In genomic region chr15:81945014-81945615, GRCh38 we compare ENCODE assay signal across 20 cellular contexts.
"Had no signal": no experiment of that assay in that cellular context is flagged by ENCODE, and none has a peak within 500 bp of the region (broad histone marks: within the 10 kb centered on the region; RNA-seq: fewer than 3 reads in every experiment).

No MANE protein-coding gene starts in this region.

- H3K4me3 ChIP-seq: lung, sigmoid colon, thoracic aorta had no signal

- H3K27me3 ChIP-seq: sigmoid colon had no signal

- ATAC-seq: activated CD8-positive, alpha-beta T cell treated with anti-CD3 and anti-CD28 coated beads for 36 hours; effector memory CD8-positive, alpha-beta T cell; foreskin keratinocyte; left lobe of liver; stimulated activated memory B cell treated with anti-CD40 and anti-IgM and Interleukin-4, amounts not matched to agents 10 μg/mL and 1 μg/mL and 100 μg/mL, for 72 hours had no signal

- H3K4me1 ChIP-seq: foreskin keratinocyte, sigmoid colon had no signal

- H3K27ac ChIP-seq: epithelial cell of prostate, foreskin keratinocyte, sigmoid colon, thoracic aorta had no signal

- FAIRE-seq: kidney had no signal

- DNase-seq: activated B cell treated with CpG ODN at 0.5 μM for 24 hours; activated CD4-positive, alpha-beta T cell treated with anti-CD3 and anti-CD28 coated beads for 48 hours; activated CD8-positive, alpha-beta T cell treated with anti-CD3 and anti-CD28 coated beads for 36 hours; activated naive CD4-positive, alpha-beta T cell treated with Interleukin-2 at 50 U/mL for 16 hours; activated T-cell treated with anti-CD3 and anti-CD28 coated beads, Interleukin-2, amount 50 U/mL, for 24 hours; caudate nucleus; effector memory CD8-positive, alpha-beta T cell; foreskin keratinocyte; glutamatergic neuron; hypothalamus; kidney; nucleus accumbens; sigmoid colon; stimulated activated CD4-positive, alpha-beta T cell treated with anti-CD3 and anti-CD28 coated beads, Interleukin-4, amount 100 ng/mL, for 4 hours; T1000 had no signal

- H3K36me3 ChIP-seq: sigmoid colon, thoracic aorta had no signal
